ENCODE assay signal across 14 cellular contexts in the genomic region with DNA sequence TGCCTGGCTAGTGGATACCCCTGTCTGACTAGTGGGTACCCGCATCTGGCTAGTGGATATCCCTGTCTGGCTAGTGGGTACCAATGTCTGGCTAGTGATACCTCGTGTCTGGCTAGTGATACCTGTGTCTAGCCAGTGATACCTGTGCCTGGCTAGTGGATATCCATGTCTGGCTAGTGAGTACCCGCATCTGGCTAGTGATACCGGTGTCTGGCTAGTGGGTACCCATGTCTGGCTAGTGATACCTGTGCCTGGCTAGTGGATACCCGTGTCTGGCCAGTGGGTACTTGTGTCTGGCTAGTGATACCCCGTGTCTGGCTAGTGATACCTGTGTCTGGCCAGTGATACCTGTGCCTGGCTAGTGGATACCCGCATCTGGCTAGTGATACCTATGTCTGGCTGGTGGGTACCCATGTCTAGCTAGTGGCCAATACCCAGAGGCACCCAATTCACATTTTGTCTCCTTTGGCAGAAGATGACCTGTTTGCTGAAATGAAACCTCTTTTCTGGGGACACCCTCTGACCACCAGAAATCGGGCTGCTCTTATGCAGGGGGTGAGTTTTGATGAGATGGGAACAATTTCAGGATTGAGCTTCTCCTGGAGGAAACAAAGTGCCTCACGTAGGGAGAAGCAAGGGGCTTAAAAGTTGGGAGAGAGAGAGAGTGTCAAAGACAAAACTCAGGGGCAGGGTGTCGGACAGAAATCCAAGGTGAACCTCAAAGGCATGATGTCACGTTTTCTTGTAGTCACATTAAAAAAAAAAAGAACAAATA.
"Had no signal": no experiment of that assay in that cellular context is flagged by ENCODE, and none has a peak within 500 bp of the region (broad histone marks: within the 10 kb centered on the region; RNA-seq: fewer than 3 reads in every experiment).

No MANE protein-coding gene starts in this region.

- H3K9me3 Mint-ChIP-seq: activated CD4-positive, alpha-beta memory T cell treated with anti-CD3 and anti-CD28 coated beads for 36 hours; activated naive CD8-positive, alpha-beta T cell treated with anti-CD3 and anti-CD28 coated beads for 36 hours had no signal

- H3K4me1 Mint-ChIP-seq: activated naive CD8-positive, alpha-beta T cell treated with anti-CD3 and anti-CD28 coated beads for 36 hours had no signal

- H3K36me3 Mint-ChIP-seq: activated CD4-positive, alpha-beta memory T cell treated with anti-CD3 and anti-CD28 coated beads for 36 hours; activated naive CD8-positive, alpha-beta T cell treated with anti-CD3 and anti-CD28 coated beads for 36 hours; natural killer cell treated with Interleukin-12 subunit alpha and Interleukin-12 subunit beta and Interleukin-15 and Interleukin-18, amount 100 ng/mL, for 72 hours had no signal

- H3K27me3 Mint-ChIP-seq: activated naive CD8-positive, alpha-beta T cell treated with anti-CD3 and anti-CD28 coated beads for 36 hours had no signal

- H3K27ac ChIP-seq: heart right ventricle, left lung, psoas muscle, sigmoid colon, thoracic aorta had no signal

- H3K36me3 ChIP-seq: heart right ventricle, left lung, sigmoid colon, thoracic aorta had no signal

- H3K27me3 ChIP-seq: left lung, sigmoid colon had no signal

- H3K4me3 Mint-ChIP-seq: activated CD4-positive, alpha-beta memory T cell treated with anti-CD3 and anti-CD28 coated beads for 36 hours; activated naive CD8-positive, alpha-beta T cell treated with anti-CD3 and anti-CD28 coated beads for 36 hours; natural killer cell treated with Interleukin-12 subunit alpha and Interleukin-12 subunit beta and Interleukin-15 and Interleukin-18, amount 100 ng/mL, for 72 hours had no signal

- DNase-seq: activated CD4-positive, alpha-beta memory T cell treated with anti-CD3 and anti-CD28 coated beads for 36 hours; activated CD4-positive, alpha-beta T cell treated with anti-CD3 and anti-CD28 coated beads for 1 hour; activated naive CD8-positive, alpha-beta T cell treated with anti-CD3 and anti-CD28 coated beads for 36 hours; anterior cingulate cortex; foreskin melanocyte; heart right ventricle; left lung; nucleus accumbens; psoas muscle; stimulated activated naive CD4-positive, alpha-beta T cell treated with Interleukin-2 at 50 U/mL for 16 hours; T-helper 9 cell had no signal

- H3K4me1 ChIP-seq: left lung, psoas muscle had no signal

- H3K27ac Mint-ChIP-seq: activated CD4-positive, alpha-beta memory T cell treated with anti-CD3 and anti-CD28 coated beads for 36 hours; activated naive CD8-positive, alpha-beta T cell treated with anti-CD3 and anti-CD28 coated beads for 36 hours; natural killer cell treated with Interleukin-12 subunit alpha and Interleukin-12 subunit beta and Interleukin-15 and Interleukin-18, amount 100 ng/mL, for 72 hours had no signal

- ATAC-seq: psoas muscle had no signal

- H3K9me3 ChIP-seq: left lung, psoas muscle, sigmoid colon, thoracic aorta had no signal

- H3K4me3 ChIP-seq: heart right ventricle, left lung, psoas muscle, sigmoid colon, thoracic aorta had no signal
